8 cellular contexts compared by ENCODE assay signal in the genomic region with DNA sequence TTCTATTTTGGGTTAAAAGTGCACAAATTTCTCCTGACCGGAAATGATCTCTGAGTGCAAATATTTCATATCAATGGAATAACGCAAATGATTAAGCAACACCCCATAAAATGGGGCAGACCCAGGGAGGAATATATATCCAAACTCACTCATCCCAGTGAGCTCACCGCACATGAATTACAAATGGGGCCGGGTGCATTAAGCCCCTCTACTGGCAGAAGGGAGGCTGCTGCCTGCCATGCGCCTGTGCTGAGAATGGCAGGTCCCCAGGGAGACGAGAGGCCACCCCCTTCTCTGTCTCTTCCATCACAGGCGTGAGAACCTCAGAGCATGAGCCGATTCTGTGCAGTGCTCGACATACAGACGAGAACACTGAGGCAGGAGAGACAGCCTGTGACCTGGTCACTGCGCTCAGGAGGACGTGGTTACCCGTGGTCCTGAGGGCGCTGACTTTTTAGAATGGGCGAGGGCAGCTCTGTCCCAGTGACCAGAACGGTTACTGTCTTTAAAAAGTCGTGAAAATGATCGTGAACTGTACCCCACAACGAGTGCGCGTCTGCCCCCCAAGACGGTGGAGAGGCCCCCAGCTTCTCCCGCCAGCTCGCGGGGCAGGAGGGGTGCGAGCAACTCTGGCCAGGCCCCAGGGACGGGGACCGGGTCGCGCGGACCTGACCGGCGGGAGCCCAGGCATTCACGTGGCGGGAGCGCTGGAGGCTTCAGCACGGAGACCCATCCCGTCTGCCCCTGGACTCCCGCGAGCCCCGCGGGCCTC. TPM values are rescaled to one million over a fixed set of nuclear protein-coding genes. Genes with fewer than 3 reads are reported as not detected.
DNase-seq lines count a peak whose midpoint lies in the region; ATAC-seq, FAIRE-seq and TF ChIP-seq lines count a peak whose summit lies in the region.
"Not testable (repeated sequence)": the region's sequence is repeated elsewhere in the genome, so short reads cannot be mapped to it uniquely, and the experiment has no call there.

No MANE protein-coding gene starts in this region.

- not testable (repeated sequence) for H3K79me2 ChIP-seq in keratinocyte (ENCODE audit: control insufficient read depth, insufficient read depth, low read length)

- not testable (repeated sequence) for H3K4me1 ChIP-seq in Peyer's patch; duodenal mucosa (ENCODE audit: control insufficient read depth in 1 of 2, insufficient read depth in 2 of 2, low read length in 2 of 2); keratinocyte (ENCODE audit: control insufficient read depth, extremely low read depth, insufficient read depth, low read length); pancreas; testis

- not testable (repeated sequence) for H3K27me3 ChIP-seq in Peyer's patch; duodenal mucosa (ENCODE audit: control insufficient read depth in 1 of 2, insufficient read depth in 2 of 2, low read length in 2 of 2); keratinocyte (ENCODE audit: control insufficient read depth, extremely low read depth, insufficient read depth, low read length); pancreas; testis

- H3K27me3 Mint-ChIP-seq in activated T-cell treated with anti-CD3 and anti-CD28 coated beads, Interleukin-2, amount 50 U/mL, for 4 hours (ENCODE audit: low read depth) = not testable (repeated sequence)

- H3K9me3 ChIP-seq in Peyer's patch; duodenal mucosa (ENCODE audit: control insufficient read depth in 1 of 2, low read length in 2 of 2); keratinocyte (ENCODE audit: control insufficient read depth, low read depth, low read length); pancreas; testis: not testable (repeated sequence)

- WGBS in pancreas, 2 donors = 2 to 6% methylated on average over 36 to 42 of the region's 42 CpGs
- WGBS in testis, 2 donors = 6 to 16% methylated on average over 17 to 42 of the region's 42 CpGs

- not testable (repeated sequence) for H4K20me1 ChIP-seq in keratinocyte (ENCODE audit: control insufficient read depth, extremely low read depth, insufficient read depth, low read length)

- ATAC-seq in activated T-cell treated with anti-CD3 and anti-CD28 coated beads, Interleukin-2, amount 50 U/mL, for 4 hours; pancreas: not testable (repeated sequence)

- TF ChIP-seq CTCF in Peyer's patch (IDR thresholded peaks at IDR 0.05); keratinocyte (optimal IDR thresholded peaks at IDR 0.05 in 1 of 3, IDR thresholded peaks at IDR 0.05 in 1 of 3, conservative IDR thresholded peaks at IDR 0.05 in 1 of 3; ENCODE audit: extremely low read depth in 1 of 3, insufficient read depth in 2 of 3, low read length in 3 of 3); pancreas (IDR thresholded peaks at IDR 0.05); testis (IDR thresholded peaks at IDR 0.05): not testable (repeated sequence)

- H3K9ac ChIP-seq in duodenal mucosa (ENCODE audit: low read depth in 1 of 2, low read length in 2 of 2) (peak overlapping the region; percentile 33 to 54), keratinocyte (ENCODE audit: control insufficient read depth, extremely low read depth, insufficient read depth, low read length) (peak overlapping the region; percentile 70)

- H3K4me2 ChIP-seq in keratinocyte (ENCODE audit: control insufficient read depth, extremely low read depth, insufficient read depth, low read depth, low read length) = peak overlapping the region; percentile 70

- intact Hi-C loops in pancreas (cut with DNase I); testis (cut with DNase I; ENCODE audit: low total_unique reads): not testable (repeated sequence)

- not testable (repeated sequence) for FAIRE-seq in keratinocyte (lab: Jason Lieb, UNC); pancreas (lab: Jason Lieb, UNC)

- not testable (repeated sequence) for H3K9me1 ChIP-seq in keratinocyte (ENCODE audit: control insufficient read depth, extremely low read depth, insufficient read depth, low read length)

- DNase-seq in DMS153 (lab: John Stamatoyannopoulos, UW) (peak; percentile 18), HT-29 (ENCODE audit: low spot score) (peak; percentile 41), pancreas (peak in 1 of 6 donors; percentile 40)
- not testable (repeated sequence) for DNase-seq in Peyer's patch; activated T-cell treated with anti-CD3 and anti-CD28 coated beads, Interleukin-2, amount 50 U/mL, for 4 hours; keratinocyte (ENCODE audit: low read depth, low spot score); testis

- H2AFZ ChIP-seq in keratinocyte (ENCODE audit: control insufficient read depth, low read length) = peak overlapping the region; percentile 80

- peak overlapping the region; percentile 87 for H3K4me3 Mint-ChIP-seq in activated T-cell treated with anti-CD3 and anti-CD28 coated beads, Interleukin-2, amount 50 U/mL, for 4 hours

- not testable (repeated sequence) for H3K9me3 Mint-ChIP-seq in activated T-cell treated with anti-CD3 and anti-CD28 coated beads, Interleukin-2, amount 50 U/mL, for 4 hours

- H3K36me3 Mint-ChIP-seq in activated T-cell treated with anti-CD3 and anti-CD28 coated beads, Interleukin-2, amount 50 U/mL, for 4 hours (ENCODE audit: insufficient read depth) = not testable (repeated sequence)

- not testable (repeated sequence) for H3K36me3 ChIP-seq in Peyer's patch; duodenal mucosa (ENCODE audit: control insufficient read depth in 1 of 2, insufficient read depth in 2 of 2, low read length in 2 of 2); keratinocyte (ENCODE audit: control insufficient read depth in 2 of 2, extremely low read depth in 1 of 2, insufficient read depth in 2 of 2, low read length in 2 of 2); pancreas; testis (ENCODE audit: low read depth, missing control alignments)

- dilution Hi-C loops in keratinocyte (cut with MboI; ENCODE audit: extremely low pct_ligation_motif_present, low sequenced_read_pairs) = not testable (repeated sequence)

- H3K27ac ChIP-seq in Peyer's patch (peak overlapping the region; percentile 72 to 92 (median 84)), duodenal mucosa (ENCODE audit: low read depth, low read length) (peak overlapping the region; percentile 14), keratinocyte (ENCODE audit: control insufficient read depth, insufficient read depth, low read length) (peak overlapping the region; percentile 20), pancreas (peak overlapping the region; percentile 51 to 75 (median 62)), testis (peak overlapping the region in 1 of 2 donors; percentile 88)

- peaks cover 13% of the 10 kb centered on the region for H3K4me1 Mint-ChIP-seq in activated T-cell treated with anti-CD3 and anti-CD28 coated beads, Interleukin-2, amount 50 U/mL, for 4 hours (ENCODE audit: low read depth)

- H3K4me3 ChIP-seq in Peyer's patch (peak overlapping the region; percentile 50 to 78 (median 68)), duodenal mucosa (ENCODE audit: low read depth in 1 of 2, low read length in 2 of 2) (peak overlapping the region; percentile 70), keratinocyte (ENCODE audit: control insufficient read depth in 2 of 3, extremely low read depth in 1 of 3, insufficient read depth in 2 of 3, low read depth in 1 of 3, low read length in 3 of 3) (peak overlapping the region; percentile 57 to 64 (median 62)), pancreas (peak overlapping the region; percentile 43 to 77 (median 50)), testis (peak overlapping the region; percentile 58 to 64)

- TF ChIP-seq POLR2A in Peyer's patch (IDR thresholded peaks at IDR 0.05) = peak in 1 of 2 donors; percentile 12
- not testable (repeated sequence) for TF ChIP-seq POLR2A in testis (IDR thresholded peaks at IDR 0.05)

RNA-seq across cellular contexts. Expression of a gene that starts 42.8 kb away (rescaled TPM):
- 50.8 and 51.1 TPM in 2 replicates for total RNA-seq in HT-29 (2014; rRNA removed; shearing (Covaris generic))
- total RNA-seq in Peyer's patch (10 to 100 TPM; 36.1 to 94.1 (median 40.6) TPM), pancreas (10 to 100 TPM; 11.4 to 20.4 (median 14.4) TPM), testis (10 to 100 TPM; 14.9 to 22.7 TPM)
- 10 to 100 TPM; 35.5 to 44.3 (median 43.8) TPM for total RNA-seq in activated T-cell treated with anti-CD3 and anti-CD28 coated beads, Interleukin-2, amount 50 U/mL, for 4 hours
- polyA plus RNA-seq in keratinocyte (19.2 to 27.4 TPM (median 19.2 TPM) in 3 replicates), pancreas (10 to 100 TPM; 13.3 to 18.1 TPM), testis (ENCODE audit: insufficient read depth, low read depth, low replicate concordance) (4.6 TPM)
- 8.4 TPM for polyA plus RNA-seq in keratinocyte (2011; ENCODE audit: low read depth)
- 8.1 and 16.1 TPM in 2 replicates for polyA plus RNA-seq in keratinocyte (2011; cell fraction: cytosol; rRNA removed)
- polyA plus RNA-seq in keratinocyte (2011; cell fraction: nucleus; rRNA removed) = 46.3 and 56.0 TPM in 2 replicates
- 13.5 and 14.1 TPM in 2 replicates for polyA plus RNA-seq in keratinocyte (2012; ENCODE audit: low replicate concordance)
- 18.0 to 28.2 TPM (median 24.4 TPM) in 3 replicates for polyA minus RNA-seq in keratinocyte
- polyA minus RNA-seq in keratinocyte (2011; cell fraction: cytosol; rRNA and poly(A)+ RNA removed) = 12.7 TPM
- 37.5 and 47.9 TPM in 2 replicates for polyA minus RNA-seq in keratinocyte (2011; cell fraction: nucleus; rRNA and poly(A)+ RNA removed)
